ENCODE assay signal across 15 cellular contexts in genomic region chr5:113147088-113147487, GRCh38.
DNase-seq lines count a peak whose midpoint lies in the region; ATAC-seq lines count a peak whose summit lies in the region.
"Had no signal": no experiment of that assay in that cellular context is flagged by ENCODE, and none has a peak within 500 bp of the region (broad histone marks: within the 10 kb centered on the region; RNA-seq: fewer than 3 reads in every experiment).

No MANE protein-coding gene starts in this region.

- no peak for ATAC-seq in GM21576 (IDR thresholded peaks at IDR 0.05; ENCODE audit: unreplicated experiment)

- DNase-seq in GM04503 (ENCODE audit: low read depth) (peak; percentile 82), RPMI7951 (ENCODE audit: low read depth) (peak; percentile 56), fibroblast of peridontal ligament (ENCODE audit: extremely low read depth) (peak; percentile 98), renal cortical epithelial cell (ENCODE audit: low read depth) (peak; percentile 59), NCI-H1694 treated with DMSO at 0.1 percent for 48 hours (lab: John Stamatoyannopoulos, UW) (no peak), GDM1 (lab: John Stamatoyannopoulos, UW) (no peak), LoVo (ENCODE audit: low spot score) (no peak)
- DNase-seq: activated CD8-positive, alpha-beta memory T cell treated with anti-CD3 and anti-CD28 coated beads, Interleukin-2, amount 50 U/mL, for 48 hours; anterior cingulate cortex; Caco-2; H7; NCI-H1105; NCI-H526; spleen had no signal

Comparison
In these comparisons a context has a peak if more than half of its experiments do, and no peak if none do; other contexts are left out.
1. DNase-seq: peak in GM04503 (single experiment), RPMI7951 (single experiment), fibroblast of peridontal ligament (single experiment) and renal cortical epithelial cell (single experiment); none in NCI-H1694 treated with DMSO at 0.1 percent for 48 hours (single experiment), GDM1 (single experiment) and LoVo (single experiment).